In the genomic region with DNA sequence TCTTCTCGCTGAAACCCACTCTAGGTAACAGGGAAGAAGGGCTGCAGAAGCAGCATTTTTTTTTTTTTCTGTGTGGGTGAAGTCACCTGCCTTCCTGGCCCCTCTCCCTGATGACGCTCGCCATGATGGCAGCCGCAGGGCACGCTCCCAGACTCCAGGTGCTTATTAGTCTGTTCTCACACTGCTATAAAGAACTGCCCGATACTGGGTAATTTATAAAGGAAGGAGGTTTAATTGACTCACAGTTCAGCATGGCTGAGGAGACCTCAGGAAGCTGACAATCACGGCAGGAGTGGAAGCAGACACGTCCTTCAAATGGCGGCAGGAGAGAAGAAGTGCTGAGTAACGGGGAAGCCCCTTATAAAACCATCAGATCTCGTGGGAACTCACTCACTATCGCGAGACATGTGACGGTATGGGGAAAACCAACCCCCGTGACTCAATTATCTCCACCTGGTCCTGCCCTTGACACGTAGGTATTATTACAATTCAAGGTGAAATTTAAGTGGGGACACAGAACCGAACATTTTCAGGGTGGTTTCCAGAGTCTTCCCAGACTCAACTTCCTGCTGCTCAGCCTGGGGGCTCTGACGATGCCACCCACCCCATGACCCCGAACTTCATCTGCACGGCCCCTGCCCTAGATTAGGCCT, we compare ENCODE assay signal across 15 cellular contexts. TPM values are rescaled to one million over a fixed set of nuclear protein-coding genes. Genes with fewer than 3 reads are reported as not detected.
A peak's percentile ranks its signal among the peaks of the same experiment; 100 is the strongest.
DNase-seq lines count a peak whose midpoint lies in the region; FAIRE-seq and TF ChIP-seq lines count a peak whose summit lies in the region.
"Had no signal": no experiment of that assay in that cellular context is flagged by ENCODE, and none has a peak within 500 bp of the region (broad histone marks: within the 10 kb centered on the region; RNA-seq: fewer than 3 reads in every experiment).

No MANE protein-coding gene starts in this region.

- peaks cover 3% of the 10 kb centered on the region for H3K27me3 Mint-ChIP-seq in activated naive CD4-positive, alpha-beta T cell treated with anti-CD3 and anti-CD28 coated beads for 36 hours (ENCODE audit: low read depth)

- H3K4me1 ChIP-seq in kidney (ENCODE audit: control insufficient read depth in 1 of 2, insufficient read depth in 1 of 2, low read depth in 1 of 2, low read length in 2 of 2) = no peaks in the 10 kb centered on the region
- H3K4me1 ChIP-seq: Caco-2, transverse colon had no signal

- FAIRE-seq in kidney (lab: Jason Lieb, UNC) = no peak
- FAIRE-seq in GM19239 (lab: Jason Lieb, UNC) = no peak

- H3K4me3 ChIP-seq in kidney (ENCODE audit: low read length in 2 of 2) = no peak overlapping the region
- H3K4me3 ChIP-seq: transverse colon had no signal

- no peaks in the 10 kb centered on the region for H3K36me3 Mint-ChIP-seq in activated naive CD4-positive, alpha-beta T cell treated with anti-CD3 and anti-CD28 coated beads for 36 hours (ENCODE audit: low read depth)
- H3K36me3 Mint-ChIP-seq: activated naive CD4-positive, alpha-beta T cell treated with anti-CD3 and anti-CD28 coated beads, Interleukin-2, amount 50 U/mL, for 72 hours had no signal

- no peak for TF ChIP-seq CTCF in GM20000 (IDR thresholded peaks at IDR 0.05; ENCODE audit: extremely low read depth, missing control alignments)
- no peak for TF ChIP-seq CTCF in kidney (IDR thresholded peaks at IDR 0.05; ENCODE audit: borderline replicate concordance, extremely low read depth, insufficient read depth)

- H3K27ac ChIP-seq in kidney (ENCODE audit: low read depth in 2 of 2, low read length in 2 of 2) = no peak overlapping the region
- H3K27ac ChIP-seq: epithelial cell of prostate, transverse colon had no signal

- H3K4me1 Mint-ChIP-seq in activated naive CD4-positive, alpha-beta T cell treated with anti-CD3 and anti-CD28 coated beads for 36 hours (ENCODE audit: low read depth) = no peaks in the 10 kb centered on the region
- H3K4me1 Mint-ChIP-seq: activated CD4-positive, alpha-beta T cell treated with anti-CD3 and anti-CD28 coated beads, Interleukin-2, amount 10 ng/mL, durations not matched to agents 24 days and 14 days; central memory CD8-positive, alpha-beta T cell had no signal

- DNase-seq in activated naive CD4-positive, alpha-beta T cell treated with anti-CD3 and anti-CD28 coated beads for 36 hours = peak; percentile 43
- DNase-seq in activated naive CD4-positive, alpha-beta T cell treated with Interleukin-2 at 50 U/mL for 16 hours = no peak
- DNase-seq in GM20000 (ENCODE audit: low spot score) = peak; percentile 33
- peak; percentile 12 for DNase-seq in NCI-H69 (lab: John Stamatoyannopoulos, UW)
- DNase-seq in kidney = peak; percentile 35
- DNase-seq in GM19239 (ENCODE audit: insufficient read length, low spot score) = no peak
- no peak for DNase-seq in kidney tubule cell (ENCODE audit: low spot score)
- DNase-seq: activated CD4-positive, alpha-beta T cell treated with anti-CD3 and anti-CD28 coated beads, Interleukin-2, amount 10 ng/mL, durations not matched to agents 24 days and 14 days; Caco-2; HCEC 1CT; NCI-H524 treated with DMSO at 0.1 percent for 48 hours; transverse colon had no signal

- no peaks in the 10 kb centered on the region for H3K9me3 Mint-ChIP-seq in activated naive CD4-positive, alpha-beta T cell treated with anti-CD3 and anti-CD28 coated beads for 36 hours
- H3K9me3 Mint-ChIP-seq: activated CD4-positive, alpha-beta T cell treated with anti-CD3 and anti-CD28 coated beads, Interleukin-2, amount 10 ng/mL, durations not matched to agents 24 days and 14 days; activated naive CD4-positive, alpha-beta T cell treated with anti-CD3 and anti-CD28 coated beads, Interleukin-2, amount 50 U/mL, for 72 hours; central memory CD8-positive, alpha-beta T cell had no signal

- CTCF ChIA-PET in activated naive CD4-positive, alpha-beta T cell treated with anti-CD3 and anti-CD28 coated beads for 36 hours (lab: Charles Lee) = no interaction called here

- H3K36me3 ChIP-seq in kidney (ENCODE audit: control insufficient read depth in 1 of 2, insufficient read depth in 2 of 2, low read length in 2 of 2) = no peaks in the 10 kb centered on the region
- H3K36me3 ChIP-seq: transverse colon had no signal

- H3K9me3 ChIP-seq in kidney (ENCODE audit: control insufficient read depth in 1 of 2, low read length in 2 of 2) = no peaks in the 10 kb centered on the region
- H3K9me3 ChIP-seq: Caco-2, transverse colon had no signal

- no peak overlapping the region for H3K9ac ChIP-seq in kidney (ENCODE audit: low read length in 2 of 2)

- H3K4me3 Mint-ChIP-seq in activated naive CD4-positive, alpha-beta T cell treated with anti-CD3 and anti-CD28 coated beads for 36 hours = peak overlapping the region; percentile 44
- H3K4me3 Mint-ChIP-seq: activated CD4-positive, alpha-beta T cell treated with anti-CD3 and anti-CD28 coated beads, Interleukin-2, amount 10 ng/mL, durations not matched to agents 24 days and 14 days; central memory CD8-positive, alpha-beta T cell had no signal

- intact Hi-C loops in activated naive CD4-positive, alpha-beta T cell treated with anti-CD3 and anti-CD28 coated beads for 36 hours (cut with micrococcal nuclease) = no loop called here
- intact Hi-C loops in kidney (cut with DNase I) = no loop called here

- H3K27ac Mint-ChIP-seq in activated naive CD4-positive, alpha-beta T cell treated with anti-CD3 and anti-CD28 coated beads for 36 hours = no peak overlapping the region
- H3K27ac Mint-ChIP-seq: activated CD4-positive, alpha-beta T cell treated with anti-CD3 and anti-CD28 coated beads, Interleukin-2, amount 10 ng/mL, durations not matched to agents 24 days and 14 days; activated naive CD4-positive, alpha-beta T cell treated with anti-CD3 and anti-CD28 coated beads, Interleukin-2, amount 50 U/mL, for 72 hours had no signal

RNA-seq across cellular contexts. Expression of gene NLRP1, which starts 34.9 kb away (rescaled TPM):
- total RNA-seq in activated naive CD4-positive, alpha-beta T cell treated with anti-CD3 and anti-CD28 coated beads for 36 hours = 10 to 100 TPM; 44.9 to 49.4 TPM
- total RNA-seq in kidney = 19.6 TPM
- polyA plus RNA-seq in kidney (ENCODE audit: insufficient read depth, low read depth, low replicate concordance) = 11.4 TPM

Comparison
In these comparisons a context has a peak if more than half of its experiments do, and no peak if none do; other contexts are left out.
1. DNase-seq: peak in activated naive CD4-positive, alpha-beta T cell treated with anti-CD3 and anti-CD28 coated beads for 36 hours (single experiment), GM20000 (single experiment), NCI-H69 (single experiment) and kidney (single experiment); none in activated naive CD4-positive, alpha-beta T cell treated with Interleukin-2 at 50 U/mL for 16 hours (single experiment), GM19239 (single experiment) and kidney tubule cell (single experiment).